ENCODE assay signal across 21 cellular contexts in genomic region chr1:215005656-215006335, GRCh38.
DNase-seq lines count a peak whose midpoint lies in the region; ATAC-seq and TF ChIP-seq lines count a peak whose summit lies in the region.
"Had no signal": no experiment of that assay in that cellular context is flagged by ENCODE, and none has a peak within 500 bp of the region (broad histone marks: within the 10 kb centered on the region; RNA-seq: fewer than 3 reads in every experiment).

No MANE protein-coding gene starts in this region.

- no peaks in the 10 kb centered on the region for H3K9me3 ChIP-seq in MG63
- H3K9me3 ChIP-seq in neural progenitor cell (ENCODE audit: low read depth), result no peaks in the 10 kb centered on the region
- H3K9me3 ChIP-seq: body of pancreas, lower lobe of right lung had no signal

- H3K27me3 Mint-ChIP-seq in neural progenitor cell (ENCODE audit: insufficient read depth, low read depth), result no peaks in the 10 kb centered on the region
- H3K27me3 Mint-ChIP-seq: activated CD4-positive, alpha-beta memory T cell treated with anti-CD3 and anti-CD28 coated beads for 36 hours; activated naive CD4-positive, alpha-beta T cell treated with anti-CD3 and anti-CD28 coated beads, Interleukin-2, amount 10 ng/mL, durations not matched to agents 7 days and 5 days; naive thymus-derived CD8-positive, alpha-beta T cell had no signal

- DNase-seq in AG04449 (ENCODE audit: low read depth, low spot score), result no peak
- DNase-seq in MG63, result no peak
- peak; percentile 69 for DNase-seq in dedifferentiated amniotic fluid mesenchymal stem cell (ENCODE audit: extremely low spot score)
- no peak for DNase-seq in neural progenitor cell (ENCODE audit: low spot score)
- DNase-seq in stimulated activated CD4-positive, alpha-beta T cell treated with anti-CD3 and anti-CD28 coated beads, Interleukin-2, amount 100 ng/mL, for 24 hours, result no peak
- DNase-seq in NCI-H1436 treated with DMSO at 0.1 percent for 48 hours (lab: John Stamatoyannopoulos, UW), result no peak
- DNase-seq in midbrain (lab: John Stamatoyannopoulos, UW), result no peak
- DNase-seq: activated CD4-positive, alpha-beta memory T cell treated with anti-CD3 and anti-CD28 coated beads for 36 hours; activated naive CD4-positive, alpha-beta T cell treated with anti-CD3 and anti-CD28 coated beads, Interleukin-2, amount 10 ng/mL, durations not matched to agents 7 days and 5 days; activated T-cell treated with anti-CD3 and anti-CD28 coated beads, Interleukin-2, amount 50 U/mL, for 1 hour; body of pancreas; CD8-positive, alpha-beta T cell; cortex of kidney; DND-41; GOT3; lower lobe of right lung; naive thymus-derived CD8-positive, alpha-beta T cell; NCI-H524; Right ventricle myocardium superior had no signal

- H3K27me3 ChIP-seq in MG63 (no peaks in the 10 kb centered on the region), neural progenitor cell (no peaks in the 10 kb centered on the region)
- H3K27me3 ChIP-seq: body of pancreas had no signal

- H3K27ac ChIP-seq in neural progenitor cell, result no peak overlapping the region
- H3K27ac ChIP-seq: body of pancreas, lower lobe of right lung had no signal

- H3K9ac ChIP-seq in neural progenitor cell, result no peak overlapping the region

- no peak overlapping the region for H3K4me2 ChIP-seq in neural progenitor cell

- H3K4me3 ChIP-seq in AG04449 (ENCODE audit: low read depth, low read length) (peak overlapping the region; percentile 57), MG63 (peak overlapping the region; percentile 12), neural progenitor cell (no peak overlapping the region)
- H3K4me3 ChIP-seq: body of pancreas, lower lobe of right lung had no signal

- CTCF ChIA-PET in AG04449 (lab: Yijun Ruan, JAX), result no interaction called here

- no peaks in the 10 kb centered on the region for H3K9me3 Mint-ChIP-seq in neural progenitor cell
- H3K9me3 Mint-ChIP-seq: activated CD4-positive, alpha-beta memory T cell treated with anti-CD3 and anti-CD28 coated beads for 36 hours; activated naive CD4-positive, alpha-beta T cell treated with anti-CD3 and anti-CD28 coated beads, Interleukin-2, amount 10 ng/mL, durations not matched to agents 7 days and 5 days; CD8-positive, alpha-beta T cell; T-helper 1 cell treated with Interleukin-12 subunit alpha and Interleukin-12 subunit beta and Interleukin-4 antibody, amounts not matched to agents 30 μg/mL and 1 μg/mL, for 36 hours had no signal

- H3K4me1 Mint-ChIP-seq in neural progenitor cell, result no peaks in the 10 kb centered on the region
- H3K4me1 Mint-ChIP-seq: activated naive CD4-positive, alpha-beta T cell treated with anti-CD3 and anti-CD28 coated beads, Interleukin-2, amount 10 ng/mL, durations not matched to agents 7 days and 5 days; naive thymus-derived CD8-positive, alpha-beta T cell had no signal

- H3K4me1 ChIP-seq in neural progenitor cell, result no peaks in the 10 kb centered on the region
- H3K4me1 ChIP-seq: body of pancreas, lower lobe of right lung had no signal

- TF ChIP-seq CTCF in AG04449 (IDR thresholded peaks at IDR 0.05; ENCODE audit: insufficient read depth, low read length, missing control alignments), result no peak
- no peak for TF ChIP-seq CTCF in neural progenitor cell (IDR thresholded peaks at IDR 0.05)

- POLR2A ChIA-PET in AG04449 (lab: Yijun Ruan, JAX), result interaction anchor here (1.3 kb wide), 1 partner anchor 49 kb away, joined by 3 read pairs; no protein-coding TSS in a partner anchor

- no peak for ATAC-seq in HG02981 (IDR thresholded peaks at IDR 0.05; ENCODE audit: unreplicated experiment)
- ATAC-seq: body of pancreas; CD8-positive, alpha-beta T cell; lower lobe of right lung; naive thymus-derived CD8-positive, alpha-beta T cell had no signal

- H3K4me3 Mint-ChIP-seq in neural progenitor cell, result no peak overlapping the region
- H3K4me3 Mint-ChIP-seq: activated CD4-positive, alpha-beta memory T cell treated with anti-CD3 and anti-CD28 coated beads for 36 hours; activated naive CD4-positive, alpha-beta T cell treated with anti-CD3 and anti-CD28 coated beads, Interleukin-2, amount 10 ng/mL, durations not matched to agents 7 days and 5 days; CD8-positive, alpha-beta T cell; naive thymus-derived CD8-positive, alpha-beta T cell; T-helper 1 cell treated with Interleukin-12 subunit alpha and Interleukin-12 subunit beta and Interleukin-4 antibody, amounts not matched to agents 30 μg/mL and 1 μg/mL, for 36 hours had no signal

- no peaks in the 10 kb centered on the region for H3F3A ChIP-seq in neural progenitor cell (ENCODE audit: low read depth)

- no peaks in the 10 kb centered on the region for H3K36me3 Mint-ChIP-seq in neural progenitor cell
- H3K36me3 Mint-ChIP-seq: activated CD4-positive, alpha-beta memory T cell treated with anti-CD3 and anti-CD28 coated beads for 36 hours; activated naive CD4-positive, alpha-beta T cell treated with anti-CD3 and anti-CD28 coated beads, Interleukin-2, amount 10 ng/mL, durations not matched to agents 7 days and 5 days; CD8-positive, alpha-beta T cell; naive thymus-derived CD8-positive, alpha-beta T cell had no signal

- no peaks in the 10 kb centered on the region for H3K79me2 ChIP-seq in neural progenitor cell (ENCODE audit: low read depth)

- no peaks in the 10 kb centered on the region for H4K20me1 ChIP-seq in neural progenitor cell (ENCODE audit: low read depth)

- H3K36me3 ChIP-seq in MG63, result no peaks in the 10 kb centered on the region
- no peaks in the 10 kb centered on the region for H3K36me3 ChIP-seq in neural progenitor cell
- H3K36me3 ChIP-seq: lower lobe of right lung had no signal

- peak overlapping the region; percentile 23 for H2AFZ ChIP-seq in neural progenitor cell (replicated peaks)

- no peak overlapping the region for H3K27ac Mint-ChIP-seq in neural progenitor cell
- H3K27ac Mint-ChIP-seq: activated CD4-positive, alpha-beta memory T cell treated with anti-CD3 and anti-CD28 coated beads for 36 hours; activated naive CD4-positive, alpha-beta T cell treated with anti-CD3 and anti-CD28 coated beads, Interleukin-2, amount 10 ng/mL, durations not matched to agents 7 days and 5 days; CD8-positive, alpha-beta T cell; naive thymus-derived CD8-positive, alpha-beta T cell; T-helper 1 cell treated with Interleukin-12 subunit alpha and Interleukin-12 subunit beta and Interleukin-4 antibody, amounts not matched to agents 30 μg/mL and 1 μg/mL, for 36 hours had no signal
